11 cellular contexts compared by ENCODE assay signal in the genomic region with DNA sequence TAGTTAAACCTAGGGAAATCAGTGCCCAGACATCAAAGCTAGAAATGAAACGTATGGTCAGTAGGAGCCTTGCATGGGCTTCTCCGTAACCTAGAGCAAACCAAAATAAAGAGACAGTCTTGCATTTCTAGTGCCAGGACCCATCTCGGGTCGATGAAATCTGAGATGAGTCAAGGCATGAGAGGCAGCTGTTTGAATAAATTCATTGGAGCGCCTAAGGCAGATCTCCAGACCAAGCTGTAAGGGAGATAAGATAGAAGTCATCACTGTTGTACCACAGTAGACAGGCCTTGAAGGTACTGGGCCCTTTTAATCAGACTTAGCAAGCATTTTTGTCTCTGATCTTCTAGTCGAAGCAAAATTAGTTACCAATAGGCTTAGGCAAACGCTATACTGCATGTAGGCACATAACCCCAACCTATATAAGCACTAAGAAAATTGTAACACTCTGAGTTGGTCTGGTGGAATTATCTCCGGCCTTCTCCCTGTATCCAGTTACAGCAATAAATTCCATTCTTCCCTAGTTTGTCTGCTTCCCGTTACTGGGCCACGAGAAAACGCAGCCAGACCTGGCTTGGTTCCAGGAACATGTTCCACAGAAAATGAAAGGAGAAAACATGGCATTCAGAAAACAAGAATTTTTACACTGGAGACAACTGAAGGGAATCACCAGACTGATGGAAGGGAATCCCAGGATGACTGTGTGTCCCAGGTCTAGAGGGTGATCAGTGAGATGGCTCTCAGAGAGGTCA. TPM values are rescaled to one million over a fixed set of nuclear protein-coding genes. Genes with fewer than 3 reads are reported as not detected.
DNase-seq lines count a peak whose midpoint lies in the region; ATAC-seq and FAIRE-seq lines count a peak whose summit lies in the region.
"Had no signal": no experiment of that assay in that cellular context is flagged by ENCODE, and none has a peak within 500 bp of the region (broad histone marks: within the 10 kb centered on the region; RNA-seq: fewer than 3 reads in every experiment).

No MANE protein-coding gene starts in this region.

- no peaks in the 10 kb centered on the region for H4K20me1 ChIP-seq in GM23248 (ENCODE audit: insufficient read depth)

- H3K9me3 ChIP-seq in GM23248 (ENCODE audit: low read depth) (no peaks in the 10 kb centered on the region), small intestine (ENCODE audit: control insufficient read depth, low read depth) (no peaks in the 10 kb centered on the region)

- H3K4me1 ChIP-seq in GM23248 (ENCODE audit: insufficient read depth) (0 out of 2 replicates have a peak, but pooled peaks cover 10% of the 10 kb centered on the region), small intestine (ENCODE audit: control insufficient read depth in 2 of 2, insufficient read depth in 1 of 2, low read depth in 1 of 2, low read length in 1 of 2) (no peaks in the 10 kb centered on the region)

- H3K79me2 ChIP-seq in GM23248 (ENCODE audit: insufficient read depth), result no peaks in the 10 kb centered on the region

- H3K27me3 ChIP-seq in GM23248 (replicated peaks; ENCODE audit: insufficient read depth), result no peaks in the 10 kb centered on the region
- H3K27me3 ChIP-seq in small intestine (ENCODE audit: control insufficient read depth in 2 of 2, insufficient read depth in 2 of 2, low read length in 2 of 2), result no peaks in the 10 kb centered on the region

- H3K36me3 ChIP-seq in GM23248 (ENCODE audit: low read depth) (no peaks in the 10 kb centered on the region), small intestine (ENCODE audit: control insufficient read depth in 2 of 2, insufficient read depth in 2 of 2, low read length in 2 of 2) (no peaks in the 10 kb centered on the region)

- 13 to 19% methylated on average over 11 of the region's 11 CpGs for WGBS in GM23248 (ENCODE audit: low coverage in 1 of 2, low lambda C conversion rate in 2 of 2, missing lambda C conversion rate in 2 of 2), 2 experiments
- 50 to 67% (median 62%) methylated on average over 11 of the region's 11 CpGs for WGBS in small intestine, 3 donors

- H3K27ac ChIP-seq in GM23248 (peak overlapping the region; percentile 25; the same call in 1 of the 2 replicates), small intestine (ENCODE audit: low read depth in 1 of 2, low read length in 1 of 2) (peak overlapping the region in 1 of 2 donors; percentile 58)

- peak overlapping the region; percentile 56 for H2AFZ ChIP-seq in GM23248

- H3K4me2 ChIP-seq in GM23248 (ENCODE audit: unreplicated experiment), result peak overlapping the region; percentile 10

- DNase-seq in GM23248, result peak; percentile 49
- DNase-seq in astrocyte of the hippocampus (ENCODE audit: low read depth, low spot score), result peak; percentile 58
- peak; percentile 15 for DNase-seq in kidney tubule cell (ENCODE audit: low spot score)
- peak; percentile 3 for DNase-seq in small intestine
- DNase-seq in NCI-H524 treated with DMSO at 0.1 percent for 48 hours (lab: John Stamatoyannopoulos, UW), result no peak
- no peak for DNase-seq in NCI-H187 treated with DMSO at 0.1 percent for 48 hours (lab: John Stamatoyannopoulos, UW)
- DNase-seq: cortex of kidney, DND-41 had no signal

- FAIRE-seq in small intestine (lab: Jason Lieb, UNC), result no peak
- FAIRE-seq: keratinocyte had no signal

- in situ Hi-C loops in GM23248 (cut with MboI), result no loop called here

- 0 out of 2 replicates have a peak, but pooled peaks cover 11% of the 10 kb centered on the region for H3F3A ChIP-seq in GM23248 (ENCODE audit: insufficient read depth)

- no peak overlapping the region for H3K9ac ChIP-seq in GM23248

- H3K9me2 ChIP-seq in GM23248 (ENCODE audit: insufficient read depth), result no peaks in the 10 kb centered on the region

- H3K4me3 ChIP-seq in GM23248, result no peak overlapping the region
- H3K4me3 ChIP-seq in small intestine (ENCODE audit: low read depth in 1 of 2, low read length in 2 of 2), result no peak overlapping the region

- no peak for ATAC-seq in GM21723 (IDR thresholded peaks at IDR 0.05; ENCODE audit: unreplicated experiment)
- ATAC-seq in HG02884 (IDR thresholded peaks at IDR 0.05; ENCODE audit: unreplicated experiment), result no peak

RNA-seq across cellular contexts. Expression of gene PAPSS1, which starts 21.1 kb away (rescaled TPM):
- total RNA-seq in GM23248 (2014; rRNA removed; shearing (Covaris generic)), result 66.8 and 69.6 TPM in 2 replicates
- polyA plus RNA-seq in GM23248 (2016; fragmentation: Nextera tagmentation; extraction: Ambion mirVana) (65.9 and 69.9 TPM in 2 replicates), small intestine (10 to 100 TPM; 15.4 to 25.9 (median 17.7) TPM)

Comparison
In these comparisons a context has a peak if more than half of its experiments do, and no peak if none do; other contexts are left out.
1. DNase-seq: peak in GM23248 (single experiment), astrocyte of the hippocampus (single experiment), kidney tubule cell (single experiment) and small intestine (single experiment); none in NCI-H524 treated with DMSO at 0.1 percent for 48 hours (single experiment) and NCI-H187 treated with DMSO at 0.1 percent for 48 hours (single experiment).